Comparison of ENCODE assay signal across 9 cellular contexts in the genomic region with DNA sequence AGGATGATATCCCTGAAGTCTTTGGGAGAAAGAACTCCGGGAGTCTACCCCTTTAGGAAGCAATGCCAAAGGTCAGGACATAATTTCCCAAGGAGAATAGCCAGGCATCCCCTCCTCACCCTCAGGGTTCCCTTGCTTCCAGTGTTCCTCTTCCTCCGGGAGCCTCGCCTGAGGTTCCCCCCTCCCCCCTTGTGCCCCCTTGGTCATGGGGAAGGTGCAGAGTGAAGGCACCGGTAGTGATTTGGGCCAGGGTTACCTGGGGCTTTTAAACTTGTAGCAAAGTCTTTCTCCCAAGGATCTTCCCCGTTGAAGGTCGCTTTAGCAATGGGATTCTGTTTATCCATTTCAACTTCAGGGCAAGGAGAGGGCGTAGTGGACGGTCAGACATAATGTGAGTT. TPM values are rescaled to one million over a fixed set of nuclear protein-coding genes. Genes with fewer than 3 reads are reported as not detected.
DNase-seq lines count a peak whose midpoint lies in the region; ATAC-seq and TF ChIP-seq lines count a peak whose summit lies in the region.
"Had no signal": no experiment of that assay in that cellular context is flagged by ENCODE, and none has a peak within 500 bp of the region (broad histone marks: within the 10 kb centered on the region; RNA-seq: fewer than 3 reads in every experiment).

No MANE protein-coding gene starts in this region.

- H3K4me3 ChIP-seq in coronary artery (peak overlapping the region; percentile 81), OCI-LY7 (ENCODE audit: low read depth, low read length, poor library complexity, severe bottlenecking) (no peak overlapping the region)
- H3K4me3 ChIP-seq in naive thymus-derived CD4-positive, alpha-beta T cell (ENCODE audit: low read length) = peak overlapping the region; percentile 39

- H3K9me2 ChIP-seq in OCI-LY7 (ENCODE audit: insufficient read depth, low read length) = no peaks in the 10 kb centered on the region

- H3K27ac ChIP-seq in coronary artery = peak overlapping the region in 1 of 2 donors; percentile 72
- H3K27ac ChIP-seq in naive thymus-derived CD4-positive, alpha-beta T cell (ENCODE audit: low read depth, low read length) = peak overlapping the region; percentile 42
- no peak overlapping the region for H3K27ac ChIP-seq in OCI-LY7 (ENCODE audit: low read depth, low read length, poor library complexity, severe bottlenecking)

- no peaks in the 10 kb centered on the region for H4K20me1 ChIP-seq in OCI-LY7 (ENCODE audit: insufficient read depth, low read length)

- H2AFZ ChIP-seq in OCI-LY7 (ENCODE audit: low read length) = no peak overlapping the region

- H3K27me3 Mint-ChIP-seq in natural killer cell (ENCODE audit: low read depth in 2 of 2) = peaks cover 41 to 54% of the 10 kb centered on the region in 2 donors
- peaks cover 29 to 37% of the 10 kb centered on the region in 2 donors for H3K27me3 Mint-ChIP-seq in natural killer cell treated with Interleukin-12 subunit alpha and Interleukin-12 subunit beta and Interleukin-15 and Interleukin-18, amount 100 ng/mL, for 72 hours
- H3K27me3 Mint-ChIP-seq in naive thymus-derived CD4-positive, alpha-beta T cell = peaks cover 20 to 66% (median 27%) of the 10 kb centered on the region in 5 donors

- no peaks in the 10 kb centered on the region for H3K36me3 ChIP-seq in naive thymus-derived CD4-positive, alpha-beta T cell (ENCODE audit: control insufficient read depth in 2 of 3, insufficient read depth in 3 of 3, low read length in 3 of 3)
- H3K36me3 ChIP-seq in OCI-LY7 (ENCODE audit: insufficient read depth, low read length) = no peaks in the 10 kb centered on the region

- intact Hi-C loops in natural killer cell (cut with micrococcal nuclease) = no loop called here
- intact Hi-C loops in naive thymus-derived CD4-positive, alpha-beta T cell (cut with micrococcal nuclease) = loop anchor here in 1 of 2 donors (1.0 to 5.0 kb wide), 2 partner anchors 415 to 562 kb away; a partner anchor contains a TSS
- intact Hi-C loops in OCI-LY7 (cut with micrococcal nuclease; ENCODE audit: unreplicated experiment) = no loop called here

- H3K79me2 ChIP-seq in OCI-LY7 (ENCODE audit: insufficient read depth, low read depth, low read length) = no peaks in the 10 kb centered on the region

- no TSS peak for BruUV-seq in OCI-LY7 (replicated peaks; lab: Mats Ljungman, UMichigan)

- H3K4me1 Mint-ChIP-seq in natural killer cell = peaks cover 7 to 19% of the 10 kb centered on the region in 2 donors
- H3K4me1 Mint-ChIP-seq in natural killer cell treated with Interleukin-12 subunit alpha and Interleukin-12 subunit beta and Interleukin-15 and Interleukin-18, amount 100 ng/mL, for 72 hours (ENCODE audit: low read depth in 2 of 2) = peaks cover 0 to 11% of the 10 kb centered on the region in 2 donors
- peaks cover 6 to 26% (median 13%) of the 10 kb centered on the region in 7 donors for H3K4me1 Mint-ChIP-seq in naive thymus-derived CD4-positive, alpha-beta T cell

- POLR2A ChIA-PET in naive thymus-derived CD4-positive, alpha-beta T cell (lab: Charles Lee) = interaction anchor here (0.9 to 2.1 kb wide), 2 partner anchors 10 to 39 kb away, joined by 3 to 9 read pairs; no protein-coding TSS in a partner anchor
- POLR2A ChIA-PET in OCI-LY7 (lab: Charles Lee) = no interaction called here

- H3K36me3 Mint-ChIP-seq in natural killer cell = no peaks in the 10 kb centered on the region
- H3K36me3 Mint-ChIP-seq in natural killer cell treated with Interleukin-12 subunit alpha and Interleukin-12 subunit beta and Interleukin-15 and Interleukin-18, amount 100 ng/mL, for 72 hours = no peaks in the 10 kb centered on the region
- H3K36me3 Mint-ChIP-seq in naive thymus-derived CD4-positive, alpha-beta T cell = peaks cover 0 to 9% (median 0%) of the 10 kb centered on the region in 5 donors

- H3K9me3 Mint-ChIP-seq in natural killer cell = no peaks in the 10 kb centered on the region
- H3K9me3 Mint-ChIP-seq in natural killer cell treated with Interleukin-12 subunit alpha and Interleukin-12 subunit beta and Interleukin-15 and Interleukin-18, amount 100 ng/mL, for 72 hours = peaks cover 2% of the 10 kb centered on the region
- peaks cover 0 to 9% (median 1%) of the 10 kb centered on the region in 11 donors for H3K9me3 Mint-ChIP-seq in naive thymus-derived CD4-positive, alpha-beta T cell

- DNase-seq in natural killer cell (no peak), coronary artery (ENCODE audit: low spot score) (no peak), OCI-LY7 (ENCODE audit: low spot score) (no peak), NCI-H128 (lab: John Stamatoyannopoulos, UW; ENCODE audit: unreplicated experiment) (no peak), NCI-H2081 treated with DMSO at 0.1 percent for 48 hours (lab: John Stamatoyannopoulos, UW) (no peak)
- no peak for DNase-seq in natural killer cell treated with Interleukin-12 subunit alpha and Interleukin-12 subunit beta and Interleukin-15 and Interleukin-18, amount 100 ng/mL, for 72 hours (ENCODE audit: low spot score)
- DNase-seq in naive thymus-derived CD4-positive, alpha-beta T cell = no peak
- DNase-seq: NCI-H446 treated with DMSO at 0.1 percent for 48 hours had no signal

- peaks cover 5 to 18% of the 10 kb centered on the region in 2 donors for H3K4me1 ChIP-seq in naive thymus-derived CD4-positive, alpha-beta T cell (ENCODE audit: control insufficient read depth in 2 of 2, insufficient read depth in 2 of 2, low read length in 2 of 2)
- no peaks in the 10 kb centered on the region for H3K4me1 ChIP-seq in OCI-LY7 (ENCODE audit: insufficient read depth, low read length, poor library complexity, severe bottlenecking)

- H3K9me3 ChIP-seq in naive thymus-derived CD4-positive, alpha-beta T cell (ENCODE audit: control insufficient read depth in 2 of 3, low read length in 3 of 3) = no peaks in the 10 kb centered on the region
- no peaks in the 10 kb centered on the region for H3K9me3 ChIP-seq in OCI-LY7 (ENCODE audit: low read length)

- peak overlapping the region; percentile 89 for H3K4me3 Mint-ChIP-seq in natural killer cell
- H3K4me3 Mint-ChIP-seq in natural killer cell treated with Interleukin-12 subunit alpha and Interleukin-12 subunit beta and Interleukin-15 and Interleukin-18, amount 100 ng/mL, for 72 hours = no peak overlapping the region
- H3K4me3 Mint-ChIP-seq in naive thymus-derived CD4-positive, alpha-beta T cell = peak overlapping the region; percentile 77 to 89 (median 85)

- no peak overlapping the region for H3K4me2 ChIP-seq in OCI-LY7 (ENCODE audit: low read length)

- CTCF ChIA-PET in naive thymus-derived CD4-positive, alpha-beta T cell (lab: Charles Lee) = interaction anchor here (1.2 to 3.2 kb wide), 2 partner anchors 9 to 39 kb away, joined by 3 to 22 read pairs; no protein-coding TSS in a partner anchor
- CTCF ChIA-PET in OCI-LY7 (lab: Charles Lee; ENCODE audit: unreplicated experiment) = no interaction called here

- H3K27ac Mint-ChIP-seq in natural killer cell = no peak overlapping the region
- no peak overlapping the region for H3K27ac Mint-ChIP-seq in natural killer cell treated with Interleukin-12 subunit alpha and Interleukin-12 subunit beta and Interleukin-15 and Interleukin-18, amount 100 ng/mL, for 72 hours
- H3K27ac Mint-ChIP-seq in naive thymus-derived CD4-positive, alpha-beta T cell = peak overlapping the region in 8 of 9 donors; percentile 47 to 89 (median 76)

- ATAC-seq in natural killer cell = no peak
- ATAC-seq in natural killer cell treated with Interleukin-12 subunit alpha and Interleukin-12 subunit beta and Interleukin-15 and Interleukin-18, amount 100 ng/mL, for 72 hours = no peak
- ATAC-seq in naive thymus-derived CD4-positive, alpha-beta T cell = no peak
- ATAC-seq in GM21717 (IDR thresholded peaks at IDR 0.05; ENCODE audit: unreplicated experiment) = no peak

- no peak for TF ChIP-seq CTCF in natural killer cell (IDR thresholded peaks at IDR 0.05)
- no peak for TF ChIP-seq CTCF in coronary artery (IDR thresholded peaks at IDR 0.05)
- TF ChIP-seq CTCF in OCI-LY7 (conservative IDR thresholded peaks at IDR 0.05; ENCODE audit: low read length) = no peak

- peaks cover 8 to 18% of the 10 kb centered on the region in 2 donors for H3K27me3 ChIP-seq in naive thymus-derived CD4-positive, alpha-beta T cell (ENCODE audit: control insufficient read depth in 2 of 2, insufficient read depth in 2 of 2, low read length in 2 of 2)

RNA-seq across cellular contexts. Expression of a gene that starts 1.2 kb away (rescaled TPM):
- total RNA-seq in natural killer cell (under 1 TPM in 1 of 3 donors, not detected in 2; 0.13 TPM), OCI-LY7 (2022) (not detected in 2 replicates)
- not detected for total RNA-seq in natural killer cell treated with Interleukin-12 subunit alpha and Interleukin-12 subunit beta and Interleukin-15 and Interleukin-18, amount 100 ng/mL, for 72 hours
- total RNA-seq in naive thymus-derived CD4-positive, alpha-beta T cell = 1 to 10 TPM; 2.3 to 3.2 (median 2.7) TPM
- 1 to 10 TPM; 1.6 to 2.2 TPM for polyA plus RNA-seq in naive thymus-derived CD4-positive, alpha-beta T cell
- total RNA-seq in OCI-LY7 (2014; rRNA removed; shearing (Covaris generic)) = not detected in 2 replicates

Comparison
In these comparisons a context has a peak if more than half of its experiments do, and no peak if none do; other contexts are left out.
1. H3K27ac Mint-ChIP-seq: peak in naive thymus-derived CD4-positive, alpha-beta T cell (8 of 9); none in natural killer cell (0 of 2) and natural killer cell treated with Interleukin-12 subunit alpha and Interleukin-12 subunit beta and Interleukin-15 and Interleukin-18, amount 100 ng/mL, for 72 hours (0 of 2).